In genomic region chr9:76159288-76159926, GRCh38 we compare ENCODE assay signal across 16 cellular contexts.
"Had no signal": no experiment of that assay in that cellular context is flagged by ENCODE, and none has a peak within 500 bp of the region (broad histone marks: within the 10 kb centered on the region; RNA-seq: fewer than 3 reads in every experiment).

No MANE protein-coding gene starts in this region.

- H2AFZ ChIP-seq: hepatocyte had no signal

- H3K4me2 ChIP-seq: hepatocyte had no signal

- H3K36me3 ChIP-seq: neutrophil, right atrium auricular region had no signal

- H3K27me3 ChIP-seq: dorsolateral prefrontal cortex, hepatocyte, neutrophil, right atrium auricular region had no signal

- H3K27me3 Mint-ChIP-seq: naive B cell had no signal

- H3K4me3 ChIP-seq: dorsolateral prefrontal cortex, hepatocyte, lung, right atrium auricular region had no signal

- DNase-seq: cortex of kidney; dorsolateral prefrontal cortex; effector CD8-positive, alpha-beta T cell; foreskin melanocyte; head of caudate nucleus; kidney; mesenchymal stem cell; naive B cell; small intestine; stimulated activated CD4-positive, alpha-beta T cell treated with anti-CD3 and anti-CD28 coated beads, Interleukin-2, amount 100 ng/mL, for 48 hours; stimulated activated naive CD4-positive, alpha-beta T cell treated with Interleukin-2 at 50 U/mL for 16 hours; trophoblast cell had no signal

- H3K27ac ChIP-seq: dorsolateral prefrontal cortex, hepatocyte, neutrophil, right atrium auricular region had no signal

- H3K4me1 Mint-ChIP-seq: naive B cell had no signal

- H3K4me3 Mint-ChIP-seq: naive B cell had no signal

- H3K9me3 ChIP-seq: neutrophil, right atrium auricular region had no signal

- H3K27ac Mint-ChIP-seq: naive B cell had no signal

- H3K36me3 Mint-ChIP-seq: naive B cell had no signal

- H3K9me3 Mint-ChIP-seq: naive B cell had no signal
